ENCODE assay signal across 9 cellular contexts in the genomic region with DNA sequence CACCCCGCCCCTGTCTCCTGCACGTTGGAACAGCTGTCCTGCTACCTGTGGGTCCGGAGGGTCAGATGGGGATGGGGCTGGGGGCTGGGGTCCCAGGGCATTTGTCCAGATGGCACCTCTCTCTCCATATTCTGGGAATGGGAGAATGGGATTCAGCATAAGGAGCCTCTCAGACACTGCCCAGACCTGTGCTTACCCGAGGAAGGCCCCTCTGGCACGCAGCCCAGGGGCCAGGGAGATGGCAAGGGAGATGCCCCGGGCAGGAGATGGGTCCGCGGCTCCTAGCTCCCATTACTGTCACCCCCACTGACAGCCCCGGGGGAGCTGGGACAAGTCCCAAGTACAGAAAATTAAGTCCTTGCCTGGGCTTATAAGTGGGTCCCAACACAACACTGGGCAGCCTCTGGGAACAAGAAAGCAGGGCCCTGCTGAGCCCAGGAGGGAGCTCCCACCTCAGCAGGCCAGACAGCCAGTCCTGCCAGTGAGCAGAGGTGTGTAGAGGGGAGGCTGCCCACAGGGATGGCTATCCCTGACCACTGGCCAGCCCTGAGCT. TPM values are rescaled to one million over a fixed set of nuclear protein-coding genes. Genes with fewer than 3 reads are reported as not detected.
DNase-seq lines count a peak whose midpoint lies in the region; ATAC-seq and TF ChIP-seq lines count a peak whose summit lies in the region.
"Had no signal": no experiment of that assay in that cellular context is flagged by ENCODE, and none has a peak within 500 bp of the region (broad histone marks: within the 10 kb centered on the region; RNA-seq: fewer than 3 reads in every experiment).

No MANE protein-coding gene starts in this region.

- peak overlapping the region; percentile 88 for H4K5ac ChIP-seq in IMR-90 (ENCODE audit: low read depth, low read length)

- peak overlapping the region; percentile 97 for H3K4me2 ChIP-seq in IMR-90 (ENCODE audit: low read depth, low read length)

- DNase-seq in A673 (ENCODE audit: low spot score) (no peak), IMR-90 (no peak), caudate nucleus (lab: John Stamatoyannopoulos, UW) (no peak), NOMO-1 treated with dmso at 0.1 percent for 144 hours (lab: John Stamatoyannopoulos, UW; ENCODE audit: unreplicated experiment) (no peak), NCI-H82 (lab: John Stamatoyannopoulos, UW) (no peak), pons (ENCODE audit: low spot score) (no peak), SKM-1 treated with dmso at 0.1 percent for 144 hours (lab: John Stamatoyannopoulos, UW; ENCODE audit: unreplicated experiment) (no peak)
- DNase-seq: stimulated activated naive CD4-positive, alpha-beta T cell treated with Interleukin-2 at 50 U/mL for 16 hours had no signal

- H4K20me1 ChIP-seq in IMR-90 (ENCODE audit: insufficient read depth, low read length): peaks cover 70% of the 10 kb centered on the region

- peak overlapping the region; percentile 94 for H2BK5ac ChIP-seq in IMR-90 (ENCODE audit: low read depth, low read length, poor library complexity, severe bottlenecking)

- dilution Hi-C loops in IMR-90 (cut with HindIII; ENCODE audit: low sequenced_read_pairs, unreplicated experiment): no loop called here

- H3K36me3 ChIP-seq in A673 (ENCODE audit: insufficient read depth, low read length, poor library complexity, severe bottlenecking) (no peaks in the 10 kb centered on the region), IMR-90 (ENCODE audit: control insufficient read depth, insufficient read depth, low read length) (peaks cover 22% of the 10 kb centered on the region; the same call in 1 of the 2 replicates), mucosa of rectum (ENCODE audit: control insufficient read depth in 2 of 2, insufficient read depth in 2 of 2, low read length in 2 of 2) (no peaks in the 10 kb centered on the region)

- H3K9ac ChIP-seq in IMR-90 (ENCODE audit: low read depth, low read length) (peak overlapping the region; percentile 89), mucosa of rectum (ENCODE audit: low read depth in 1 of 2, low read length in 2 of 2) (peak overlapping the region in 1 of 2 donors; percentile 41)

- peak overlapping the region; percentile 99 for H2AK5ac ChIP-seq in IMR-90 (ENCODE audit: low read depth, low read length)

- POLR2A ChIA-PET in A673 (lab: Charles Lee; ENCODE audit: low non-redundant PET) (no interaction called here), IMR-90 (lab: Charles Lee; ENCODE audit: unreplicated experiment) (no interaction called here)

- H3K9me1 ChIP-seq in IMR-90 (ENCODE audit: insufficient read depth, low read length): peaks cover 24% of the 10 kb centered on the region

- peak overlapping the region; percentile 91 for H3K14ac ChIP-seq in IMR-90 (replicated peaks; ENCODE audit: low read depth, low read length)

- peak overlapping the region; percentile 92 for H2BK120ac ChIP-seq in IMR-90 (ENCODE audit: low read depth, low read length)

- peak overlapping the region; percentile 88 for H3K23ac ChIP-seq in IMR-90 (ENCODE audit: low read depth, low read length)

- peak overlapping the region; percentile 96 for H3K4ac ChIP-seq in IMR-90 (ENCODE audit: low read depth, low read length)

- H3K27ac ChIP-seq in A673 (ENCODE audit: low read depth, low read length, poor library complexity, severe bottlenecking) (peak overlapping the region; percentile 47), IMR-90 (ENCODE audit: insufficient read depth, low read length) (peak overlapping the region; percentile 99), caudate nucleus (ENCODE audit: low read depth, low read length) (peak overlapping the region; percentile 71), mucosa of rectum (ENCODE audit: low read depth in 2 of 2, low read length in 2 of 2) (peak overlapping the region; percentile 24 to 72)

- intact Hi-C loops in A673 (cut with micrococcal nuclease; ENCODE audit: unreplicated experiment): no loop called here
- intact Hi-C loops in IMR-90 (cut with micrococcal nuclease): no loop called here

- no peak; the same call in 1 of the 2 replicates for ATAC-seq in IMR-90 (ENCODE audit: low read depth)

- H4K91ac ChIP-seq in IMR-90 (ENCODE audit: insufficient read depth, low read depth, low read length): peak overlapping the region; percentile 96

- TF ChIP-seq POLR2A in IMR-90 (IDR thresholded peaks at IDR 0.05; ENCODE audit: low read depth, low read length): no peak; the same call in 1 of the 2 replicates

- peak overlapping the region; percentile 80 for H2BK20ac ChIP-seq in IMR-90 (ENCODE audit: low read depth, low read length)

- H3K4me3 ChIP-seq in A673 (ENCODE audit: low read depth, low read length, poor library complexity, severe bottlenecking): peak overlapping the region; percentile 68
- H3K4me3 ChIP-seq in IMR-90 (ENCODE audit: insufficient read depth, low read depth, low read length): peak overlapping the region; percentile 87
- H3K4me3 ChIP-seq in mucosa of rectum (ENCODE audit: low read length in 2 of 2): peak overlapping the region; percentile 20 to 59

- in situ Hi-C loops in IMR-90 (cut with MboI; ENCODE audit: low sequenced_read_pairs): no loop called here

- H2AK9ac ChIP-seq in IMR-90 (replicated peaks; ENCODE audit: low read depth, low read length, poor library complexity): peak overlapping the region; percentile 83

- BruUV-seq in A673 (replicated peaks; lab: Mats Ljungman, UMichigan) (no TSS peak), IMR-90 (replicated peaks; lab: Mats Ljungman, UMichigan) (no TSS peak)

- no peak for TF ChIP-seq RAD21 in IMR-90 (IDR thresholded peaks at IDR 0.05; ENCODE audit: low read length)

- peak overlapping the region; percentile 70 to 89; a peak in 3 of 4 replicates for H4K8ac ChIP-seq in IMR-90 (ENCODE audit: low read depth in 2 of 2, low read length in 2 of 2)

- no peaks in the 10 kb centered on the region for H3K27me3 ChIP-seq in A673 (replicated peaks; ENCODE audit: insufficient read depth, low read depth, low read length, poor library complexity)
- H3K27me3 ChIP-seq in IMR-90 (ENCODE audit: control insufficient read depth, insufficient read depth, low read length): no peaks in the 10 kb centered on the region
- no peaks in the 10 kb centered on the region for H3K27me3 ChIP-seq in mucosa of rectum (ENCODE audit: control insufficient read depth in 2 of 2, insufficient read depth in 2 of 2, low read length in 2 of 2)

- peak overlapping the region; percentile 64 for H2AFZ ChIP-seq in IMR-90 (replicated peaks; ENCODE audit: low read length, poor library complexity)

- H3K4me1 ChIP-seq in A673 (ENCODE audit: insufficient read depth, low read length, poor library complexity, severe bottlenecking) (peaks cover 31% of the 10 kb centered on the region), IMR-90 (ENCODE audit: control insufficient read depth, insufficient read depth, low read length) (peaks cover 56% of the 10 kb centered on the region), mucosa of rectum (ENCODE audit: control insufficient read depth in 2 of 2, insufficient read depth in 2 of 2, low read length in 2 of 2) (peaks cover 15 to 17% of the 10 kb centered on the region in 2 donors)

- H3K79me1 ChIP-seq in IMR-90 (ENCODE audit: low read depth in 1 of 2, low read length in 2 of 2): peaks cover 4 to 71% of the 10 kb centered on the region in 2 experiments; a peak in 3 of 4 replicates

- H3K9me3 ChIP-seq in A673 (ENCODE audit: low read depth, low read length, poor library complexity, severe bottlenecking): no peaks in the 10 kb centered on the region
- no peaks in the 10 kb centered on the region for H3K9me3 ChIP-seq in IMR-90 (ENCODE audit: control insufficient read depth, insufficient read depth, low read length)
- no peaks in the 10 kb centered on the region for H3K9me3 ChIP-seq in mucosa of rectum (ENCODE audit: control insufficient read depth in 2 of 2, low read length in 2 of 2)

- no CpG with 5 or more reads among the region's 9 CpGs for WGBS in IMR-90 (ENCODE audit: extremely low coverage in 2 of 2, insufficient read length in 1 of 2), 2 experiments

- peak overlapping the region; percentile 91 for H3K18ac ChIP-seq in IMR-90 (ENCODE audit: low read depth, low read length)

- H2BK15ac ChIP-seq in IMR-90 (ENCODE audit: low read depth, low read length): peak overlapping the region; percentile 43; the same call in 1 of the 3 replicates

- CTCF ChIA-PET in A673 (lab: Charles Lee) (interaction anchor here (0.9 to 1.5 kb wide), 2 partner anchors 29 to 175 kb away, joined by 4 to 5 read pairs; no protein-coding TSS in a partner anchor), IMR-90 (lab: Yijun Ruan, JAX) (no interaction called here)

- peak overlapping the region; percentile 82 for H3K56ac ChIP-seq in IMR-90 (ENCODE audit: extremely low read depth, insufficient read depth, low read length)

- TF ChIP-seq CTCF in A673 (conservative IDR thresholded peaks at IDR 0.05; ENCODE audit: low read depth, low read length): no peak
- TF ChIP-seq CTCF in IMR-90 (conservative IDR thresholded peaks at IDR 0.05; ENCODE audit: low read depth, low read length): no peak

TF ChIP-seq in IMR-90, 13 proteins besides CTCF, POLR2A, EP300 and RAD21 (continues in another document):
- TF ChIP-seq CHD1 (IDR thresholded peaks at IDR 0.05; ENCODE audit: low read depth, low read length): no peak
- no peak for TF ChIP-seq MAFK (IDR thresholded peaks at IDR 0.05; ENCODE audit: low read depth, low read length)

RNA-seq across cellular contexts. Expression of a gene that starts 1.8 kb away (rescaled TPM):
- total RNA-seq in A673 (2021) (5.4 and 6.6 TPM in 2 replicates), IMR-90 (2012; rRNA removed) (9.3 and 10.3 TPM in 2 replicates)
- polyA plus RNA-seq in IMR-90 (2012; rRNA removed): 83.8 and 87.2 TPM in 2 replicates
- polyA plus RNA-seq in IMR-90 (2012; cell fraction: cytosol; rRNA removed): 83.6 and 183 TPM in 2 replicates
- 42.8 and 134 TPM in 2 replicates for polyA plus RNA-seq in IMR-90 (2012; cell fraction: nucleus; rRNA removed; ENCODE audit: low replicate concordance)

RNA-seq across cellular contexts. Expression of a gene that starts 22.3 kb away (rescaled TPM):
- total RNA-seq in A673 (2021): 89.7 and 90.3 TPM in 2 replicates
- 17.9 and 25.6 TPM in 2 replicates for total RNA-seq in IMR-90 (2012; rRNA removed)
- 48.4 and 69.5 TPM in 2 replicates for polyA plus RNA-seq in IMR-90 (2012; rRNA removed)
- 84.0 and 105 TPM in 2 replicates for polyA plus RNA-seq in IMR-90 (2012; cell fraction: cytosol; rRNA removed)
- 70.0 and 101 TPM in 2 replicates for polyA plus RNA-seq in IMR-90 (2012; cell fraction: nucleus; rRNA removed; ENCODE audit: low replicate concordance)

RNA-seq across cellular contexts. Expression of a gene that starts 43.0 kb away (rescaled TPM):
- total RNA-seq in A673 (2021): 24.4 and 31.2 TPM in 2 replicates
- total RNA-seq in IMR-90 (2012; rRNA removed): 6.3 and 7.8 TPM in 2 replicates
- 23.6 and 26.7 TPM in 2 replicates for polyA plus RNA-seq in IMR-90 (2012; rRNA removed)
- 4.2 and 9.3 TPM in 2 replicates for polyA plus RNA-seq in IMR-90 (2012; cell fraction: cytosol; rRNA removed)
- 135 and 301 TPM in 2 replicates for polyA plus RNA-seq in IMR-90 (2012; cell fraction: nucleus; rRNA removed; ENCODE audit: low replicate concordance)

RNA-seq across cellular contexts. Expression of a gene that starts 52.2 kb away (rescaled TPM):
- total RNA-seq in A673 (2021): 101 and 105 TPM in 2 replicates
- total RNA-seq in IMR-90 (2012; rRNA removed): 36.9 and 38.0 TPM in 2 replicates
- 40.2 TPM in 2 replicates for polyA plus RNA-seq in IMR-90 (2012; rRNA removed)
- polyA plus RNA-seq in IMR-90 (2012; cell fraction: cytosol; rRNA removed): 28.2 and 36.0 TPM in 2 replicates
- 75.3 and 86.2 TPM in 2 replicates for polyA plus RNA-seq in IMR-90 (2012; cell fraction: nucleus; rRNA removed; ENCODE audit: low replicate concordance)

RNA-seq across cellular contexts. Expression of a gene that starts 57.6 kb away (rescaled TPM):
- total RNA-seq in A673 (2021): 10.6 and 15.4 TPM in 2 replicates
- 0.36 and 0.56 TPM in 2 replicates for total RNA-seq in IMR-90 (2012; rRNA removed)
- polyA plus RNA-seq in IMR-90 (2012; rRNA removed): 8.4 and 9.0 TPM in 2 replicates
- 6.1 and 12.6 TPM in 2 replicates for polyA plus RNA-seq in IMR-90 (2012; cell fraction: cytosol; rRNA removed)
- 15.5 and 36.4 TPM in 2 replicates for polyA plus RNA-seq in IMR-90 (2012; cell fraction: nucleus; rRNA removed; ENCODE audit: low replicate concordance)

Comparison
In these comparisons a context has a peak if more than half of its experiments do, and no peak if none do; other contexts are left out.
1. H3K27ac ChIP-seq: peak in every context shown above with its lines; median percentile 99 in IMR-90; 71 in caudate nucleus; 48 in mucosa of rectum; 47 in A673.